In the genomic region with DNA sequence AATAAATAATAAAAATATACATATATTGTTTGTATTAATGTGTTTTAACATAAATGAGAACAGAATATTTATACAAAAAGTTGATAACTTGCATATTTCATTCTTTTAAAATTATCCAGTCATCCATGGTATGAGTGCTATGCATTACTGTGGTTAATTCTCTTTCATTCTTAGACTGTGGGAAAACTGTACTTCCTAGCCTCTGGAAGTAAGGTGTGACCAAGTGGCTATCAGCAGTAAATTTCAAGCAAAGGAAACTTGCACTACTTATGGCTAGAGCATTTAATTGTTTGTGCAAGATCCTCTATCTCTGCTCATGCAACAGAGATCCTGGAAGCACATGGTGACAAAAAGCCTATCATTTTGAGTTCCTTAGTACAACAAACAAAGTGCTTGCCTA, we compare ENCODE assay signal across 28 cellular contexts.
DNase-seq lines count a peak whose midpoint lies in the region; ATAC-seq, FAIRE-seq and TF ChIP-seq lines count a peak whose summit lies in the region.
"Had no signal": no experiment of that assay in that cellular context is flagged by ENCODE, and none has a peak within 500 bp of the region (broad histone marks: within the 10 kb centered on the region; RNA-seq: fewer than 3 reads in every experiment).

No MANE protein-coding gene starts in this region.

- no peaks in the 10 kb centered on the region for H3K36me3 Mint-ChIP-seq in chondrocyte (ENCODE audit: low read depth)
- H3K36me3 Mint-ChIP-seq: activated naive CD8-positive, alpha-beta T cell; CD8-positive, alpha-beta memory T cell; WTC11 had no signal

- no peak overlapping the region for H3K4me3 Mint-ChIP-seq in chondrocyte (ENCODE audit: unreplicated experiment)
- H3K4me3 Mint-ChIP-seq: activated naive CD8-positive, alpha-beta T cell; activated T-helper 17 cell treated with anti-CD3 and anti-CD28 coated beads, Interleukin-2, amount 50 U/mL, for 72 hours; CD8-positive, alpha-beta memory T cell; H9; WTC11 had no signal

- ATAC-seq in GM18498 (IDR thresholded peaks at IDR 0.05; ENCODE audit: unreplicated experiment) (no peak), HG02840 (IDR thresholded peaks at IDR 0.05; ENCODE audit: low FRiP score, unreplicated experiment) (no peak), Right ventricle myocardium superior (ENCODE audit: poor library complexity) (no peak)
- ATAC-seq: activated T-helper 17 cell treated with anti-CD3 and anti-CD28 coated beads, Interleukin-2, amount 50 U/mL, for 72 hours; sciatic nerve; upper lobe of right lung; WTC11 had no signal

- no peaks in the 10 kb centered on the region for H3K27me3 Mint-ChIP-seq in chondrocyte (ENCODE audit: low read depth)
- H3K27me3 Mint-ChIP-seq: activated naive CD8-positive, alpha-beta T cell; activated T-helper 17 cell treated with anti-CD3 and anti-CD28 coated beads, Interleukin-2, amount 50 U/mL, for 72 hours; CD8-positive, alpha-beta memory T cell had no signal

- DNase-seq in NCI-H69 (lab: John Stamatoyannopoulos, UW) (peak; percentile 8), chondrocyte (ENCODE audit: low spot score) (no peak), kidney (no peak), NCI-H187 (lab: John Stamatoyannopoulos, UW) (no peak), Right ventricle myocardium superior (no peak)
- DNase-seq: 8988T; CD8-positive, alpha-beta memory T cell; DMS79 treated with DMSO at 0.1 percent for 48 hours; foreskin fibroblast; H9; hypothalamus; NCI-H1694; NCI-H2171 treated with DMSO at 0.1 percent for 48 hours; NCI-H526 treated with DMSO at 0.1 percent for 48 hours; ovary; RPMI8226; T-helper 9 cell; upper lobe of right lung had no signal

- no peak overlapping the region for H3K9ac ChIP-seq in kidney (ENCODE audit: low read length in 2 of 2)

- H3K27ac ChIP-seq in kidney (ENCODE audit: low read depth in 2 of 2, low read length in 2 of 2) = no peak overlapping the region
- H3K27ac ChIP-seq: breast epithelium, ovary, upper lobe of right lung had no signal

- intact Hi-C loops in kidney (cut with DNase I) (no loop called here), Right ventricle myocardium superior (cut with DNase I) (no loop called here)

- H3K27ac Mint-ChIP-seq in chondrocyte (ENCODE audit: unreplicated experiment) = peak overlapping the region; percentile 97
- H3K27ac Mint-ChIP-seq: activated naive CD8-positive, alpha-beta T cell; activated T-helper 17 cell treated with anti-CD3 and anti-CD28 coated beads, Interleukin-2, amount 50 U/mL, for 72 hours; CD8-positive, alpha-beta memory T cell; WTC11 had no signal

- peaks cover 55% of the 10 kb centered on the region for H3K4me1 Mint-ChIP-seq in chondrocyte (ENCODE audit: low read depth)
- H3K4me1 Mint-ChIP-seq: activated T-helper 17 cell treated with anti-CD3 and anti-CD28 coated beads, Interleukin-2, amount 50 U/mL, for 72 hours; CD8-positive, alpha-beta memory T cell had no signal

- no peaks in the 10 kb centered on the region for H3K36me3 ChIP-seq in kidney (ENCODE audit: control insufficient read depth in 1 of 2, insufficient read depth in 2 of 2, low read length in 2 of 2)
- H3K36me3 ChIP-seq: breast epithelium, ovary, upper lobe of right lung had no signal

- H3K9me3 Mint-ChIP-seq in chondrocyte (ENCODE audit: low read depth) = peaks cover 4% of the 10 kb centered on the region
- H3K9me3 Mint-ChIP-seq: H9, WTC11 had no signal

- FAIRE-seq in A204.1 (lab: Jason Lieb, UNC) (peak; percentile 70), kidney (lab: Jason Lieb, UNC) (peak; percentile 85)
- FAIRE-seq: endothelial cell of umbilical vein, keratinocyte had no signal

- TF ChIP-seq CTCF in chondrocyte (IDR thresholded peaks at IDR 0.05) = no peak
- no peak for TF ChIP-seq CTCF in kidney (IDR thresholded peaks at IDR 0.05; ENCODE audit: borderline replicate concordance, extremely low read depth, insufficient read depth)

- H3K4me1 ChIP-seq in kidney (ENCODE audit: control insufficient read depth in 1 of 2, insufficient read depth in 1 of 2, low read depth in 1 of 2, low read length in 2 of 2) = no peaks in the 10 kb centered on the region
- H3K4me1 ChIP-seq: breast epithelium, upper lobe of right lung had no signal

- H3K9me3 ChIP-seq in kidney (ENCODE audit: control insufficient read depth in 1 of 2, low read length in 2 of 2) = no peaks in the 10 kb centered on the region
- H3K9me3 ChIP-seq: breast epithelium, ovary, upper lobe of right lung had no signal

- no peak overlapping the region for H3K4me3 ChIP-seq in kidney (ENCODE audit: low read length in 2 of 2)
- H3K4me3 ChIP-seq: breast epithelium, ovary, upper lobe of right lung had no signal
